In genomic region chr9:122822958-122823357, GRCh38 we compare ENCODE assay signal across 30 cellular contexts. TPM values are rescaled to one million over a fixed set of nuclear protein-coding genes. Genes with fewer than 3 reads are reported as not detected.
DNase-seq lines count a peak whose midpoint lies in the region; ATAC-seq and TF ChIP-seq lines count a peak whose summit lies in the region.
"Had no signal": no experiment of that assay in that cellular context is flagged by ENCODE, and none has a peak within 500 bp of the region (broad histone marks: within the 10 kb centered on the region; RNA-seq: fewer than 3 reads in every experiment).

No MANE protein-coding gene starts in this region.

- peaks cover 39% of the 10 kb centered on the region for H3K4me1 ChIP-seq in suprapubic skin
- H3K4me1 ChIP-seq: BE2C had no signal

- H3K4me3 Mint-ChIP-seq in stimulated activated naive CD8-positive, alpha-beta T cell treated with anti-CD3 and anti-CD28 coated beads, Interleukin-15, Interleukin-2, amounts not matched to agents 100 ng/mL and 50 ng/mL, for 24 hours: no peak overlapping the region
- H3K4me3 Mint-ChIP-seq in stimulated activated naive CD8-positive, alpha-beta T cell treated with anti-CD3 and anti-CD28 coated beads, Interleukin-15, amount 100 ng/mL, for 72 hours: no peak overlapping the region
- no peak overlapping the region for H3K4me3 Mint-ChIP-seq in activated naive CD8-positive, alpha-beta T cell treated with anti-CD3 and anti-CD28 coated beads for 36 hours
- no peak overlapping the region for H3K4me3 Mint-ChIP-seq in memory B cell
- H3K4me3 Mint-ChIP-seq: activated T-cell treated with anti-CD3 and anti-CD28 coated beads, Interleukin-2, amount 50 U/mL, for 4 hours had no signal

- no peaks in the 10 kb centered on the region for H3K27me3 Mint-ChIP-seq in stimulated activated naive CD8-positive, alpha-beta T cell treated with anti-CD3 and anti-CD28 coated beads, Interleukin-15, Interleukin-2, amounts not matched to agents 100 ng/mL and 50 ng/mL, for 24 hours
- H3K27me3 Mint-ChIP-seq in stimulated activated naive CD8-positive, alpha-beta T cell treated with anti-CD3 and anti-CD28 coated beads, Interleukin-15, amount 100 ng/mL, for 72 hours: no peaks in the 10 kb centered on the region
- H3K27me3 Mint-ChIP-seq in activated naive CD8-positive, alpha-beta T cell treated with anti-CD3 and anti-CD28 coated beads for 36 hours: no peaks in the 10 kb centered on the region
- H3K27me3 Mint-ChIP-seq in memory B cell: no peaks in the 10 kb centered on the region

- no peak overlapping the region for H3K4me3 ChIP-seq in suprapubic skin
- H3K4me3 ChIP-seq: cardiac muscle cell, esophagus squamous epithelium, hepatocyte, K562, SJCRH30, transverse colon had no signal

- no peak for TF ChIP-seq POLR2A in suprapubic skin (IDR thresholded peaks at IDR 0.05)

- H3K27me3 ChIP-seq in suprapubic skin: no peaks in the 10 kb centered on the region
- H3K27me3 ChIP-seq: BE2C, cardiac muscle cell, esophagus squamous epithelium, hepatocyte, SJCRH30, transverse colon had no signal

- H3K36me3 ChIP-seq in suprapubic skin: peaks cover 35% of the 10 kb centered on the region

- no peaks in the 10 kb centered on the region for H3K9me3 Mint-ChIP-seq in stimulated activated naive CD8-positive, alpha-beta T cell treated with anti-CD3 and anti-CD28 coated beads, Interleukin-15, Interleukin-2, amounts not matched to agents 100 ng/mL and 50 ng/mL, for 24 hours
- H3K9me3 Mint-ChIP-seq in stimulated activated naive CD8-positive, alpha-beta T cell treated with anti-CD3 and anti-CD28 coated beads, Interleukin-15, amount 100 ng/mL, for 72 hours: no peaks in the 10 kb centered on the region
- H3K9me3 Mint-ChIP-seq in activated naive CD8-positive, alpha-beta T cell treated with anti-CD3 and anti-CD28 coated beads for 36 hours: no peaks in the 10 kb centered on the region
- H3K9me3 Mint-ChIP-seq in memory B cell: no peaks in the 10 kb centered on the region
- H3K9me3 Mint-ChIP-seq: activated T-cell treated with anti-CD3 and anti-CD28 coated beads, Interleukin-2, amount 50 U/mL, for 4 hours had no signal

- no peak for TF ChIP-seq EP300 in suprapubic skin (IDR thresholded peaks at IDR 0.05)

- peaks cover 40% of the 10 kb centered on the region for H3K4me1 Mint-ChIP-seq in stimulated activated naive CD8-positive, alpha-beta T cell treated with anti-CD3 and anti-CD28 coated beads, Interleukin-15, Interleukin-2, amounts not matched to agents 100 ng/mL and 50 ng/mL, for 24 hours (ENCODE audit: low read depth)
- H3K4me1 Mint-ChIP-seq in stimulated activated naive CD8-positive, alpha-beta T cell treated with anti-CD3 and anti-CD28 coated beads, Interleukin-15, amount 100 ng/mL, for 72 hours: peaks cover 61% of the 10 kb centered on the region
- peaks cover 41% of the 10 kb centered on the region for H3K4me1 Mint-ChIP-seq in activated naive CD8-positive, alpha-beta T cell treated with anti-CD3 and anti-CD28 coated beads for 36 hours
- H3K4me1 Mint-ChIP-seq in memory B cell: peaks cover 17% of the 10 kb centered on the region

- DNase-seq in stimulated activated naive CD8-positive, alpha-beta T cell treated with anti-CD3 and anti-CD28 coated beads, Interleukin-15, amount 100 ng/mL, for 72 hours: no peak
- DNase-seq in activated naive CD8-positive, alpha-beta T cell treated with anti-CD3 and anti-CD28 coated beads for 36 hours: no peak
- DNase-seq in memory B cell (ENCODE audit: low spot score in 2 of 2) (no peak), suprapubic skin (ENCODE audit: low spot score in 2 of 2) (no peak), DMS53 (lab: John Stamatoyannopoulos, UW) (no peak)
- no peak for DNase-seq in activated CD4-positive, alpha-beta T cell treated with anti-CD3 and anti-CD28 coated beads for 48 hours
- DNase-seq: activated CD8-positive, alpha-beta memory T cell treated with anti-CD3 and anti-CD28 coated beads for 24 hours; activated naive CD4-positive, alpha-beta T cell; activated T-cell treated with anti-CD3 and anti-CD28 coated beads, Interleukin-2, amount 50 U/mL, for 4 hours; aorta; BE2C; cortex of kidney; DMS79 treated with DMSO at 0.1 percent for 48 hours; esophagus squamous epithelium; GF-D8; HCEC 1CT; left cardiac atrium; NCI-H1105 treated with DMSO at 0.1 percent for 48 hours; NCI-H2029 treated with DMSO at 0.1 percent for 48 hours; NCI-H526 treated with DMSO at 0.1 percent for 48 hours; SJCRH30; transverse colon had no signal

- no peak for ATAC-seq in stimulated activated naive CD8-positive, alpha-beta T cell treated with anti-CD3 and anti-CD28 coated beads, Interleukin-15, amount 100 ng/mL, for 72 hours
- ATAC-seq in memory B cell (ENCODE audit: low read depth): no peak
- no peak for ATAC-seq in GM21515 (IDR thresholded peaks at IDR 0.05; ENCODE audit: unreplicated experiment)
- ATAC-seq: activated T-cell treated with anti-CD3 and anti-CD28 coated beads, Interleukin-2, amount 50 U/mL, for 4 hours; K562; left cardiac atrium had no signal

- no peak overlapping the region for H3K27ac ChIP-seq in suprapubic skin
- H3K27ac ChIP-seq: cardiac muscle cell, esophagus squamous epithelium, hepatocyte, SJCRH30 had no signal

- H3K27ac Mint-ChIP-seq in stimulated activated naive CD8-positive, alpha-beta T cell treated with anti-CD3 and anti-CD28 coated beads, Interleukin-15, Interleukin-2, amounts not matched to agents 100 ng/mL and 50 ng/mL, for 24 hours: peak overlapping the region; percentile 28
- H3K27ac Mint-ChIP-seq in stimulated activated naive CD8-positive, alpha-beta T cell treated with anti-CD3 and anti-CD28 coated beads, Interleukin-15, amount 100 ng/mL, for 72 hours: peak overlapping the region in 1 of 2 donors; percentile 0
- peak overlapping the region; percentile 0 for H3K27ac Mint-ChIP-seq in activated naive CD8-positive, alpha-beta T cell treated with anti-CD3 and anti-CD28 coated beads for 36 hours
- H3K27ac Mint-ChIP-seq in memory B cell: peak overlapping the region; percentile 55

- H3K36me3 Mint-ChIP-seq in stimulated activated naive CD8-positive, alpha-beta T cell treated with anti-CD3 and anti-CD28 coated beads, Interleukin-15, Interleukin-2, amounts not matched to agents 100 ng/mL and 50 ng/mL, for 24 hours (ENCODE audit: low read depth): peaks cover 47% of the 10 kb centered on the region
- H3K36me3 Mint-ChIP-seq in activated naive CD8-positive, alpha-beta T cell treated with anti-CD3 and anti-CD28 coated beads for 36 hours: peaks cover 20% of the 10 kb centered on the region
- peaks cover 11% of the 10 kb centered on the region for H3K36me3 Mint-ChIP-seq in memory B cell

- no peaks in the 10 kb centered on the region for H3K9me3 ChIP-seq in suprapubic skin
- H3K9me3 ChIP-seq: BE2C, esophagus squamous epithelium, SJCRH30, transverse colon had no signal

- WGBS in suprapubic skin: 98% methylated on average over 4 of the region's 4 CpGs

- no peak for TF ChIP-seq CTCF in suprapubic skin (IDR thresholded peaks at IDR 0.05)

RNA-seq across cellular contexts. Expression of gene PDCL, which starts 5.4 kb away (rescaled TPM):
- 10 to 100 TPM; 20.5 to 21.4 TPM for total RNA-seq in activated naive CD8-positive, alpha-beta T cell treated with anti-CD3 and anti-CD28 coated beads for 36 hours
- 10 to 100 TPM; 13.8 to 21.7 (median 18.1) TPM for total RNA-seq in suprapubic skin

RNA-seq across cellular contexts. Expression of gene OR1K1, which starts 23.0 kb away (rescaled TPM):
- not detected for total RNA-seq in activated naive CD8-positive, alpha-beta T cell treated with anti-CD3 and anti-CD28 coated beads for 36 hours
- not detected for total RNA-seq in suprapubic skin
- total RNA-seq: activated T-cell treated with anti-CD3 and anti-CD28 coated beads, Interleukin-2, amount 50 U/mL, for 4 hours; aorta; cardiac muscle cell; esophagus squamous epithelium; frontal cortex; hepatocyte; K562; left cardiac atrium; MCF 10A; pulmonary artery endothelial cell; SJCRH30; transverse colon had no signal

RNA-seq across cellular contexts. Expression of gene OR5C1, which starts 34.2 kb away (rescaled TPM):
- not detected for total RNA-seq in activated naive CD8-positive, alpha-beta T cell treated with anti-CD3 and anti-CD28 coated beads for 36 hours
- not detected for total RNA-seq in suprapubic skin
- total RNA-seq: activated T-cell treated with anti-CD3 and anti-CD28 coated beads, Interleukin-2, amount 50 U/mL, for 4 hours; aorta; cardiac muscle cell; esophagus squamous epithelium; frontal cortex; hepatocyte; K562; left cardiac atrium; MCF 10A; pulmonary artery endothelial cell; SJCRH30; transverse colon had no signal
